22 cellular contexts compared by ENCODE assay signal in genomic region chr11:103344886-103345285, GRCh38.
"Had no signal": no experiment of that assay in that cellular context is flagged by ENCODE, and none has a peak within 500 bp of the region (broad histone marks: within the 10 kb centered on the region; RNA-seq: fewer than 3 reads in every experiment).

No MANE protein-coding gene starts in this region.

- H3K36me3 ChIP-seq: esophagus squamous epithelium, heart left ventricle, left lung, lower lobe of right lung had no signal

- H3K9me3 ChIP-seq: esophagus squamous epithelium, gastroesophageal sphincter, heart left ventricle, left lung, lower lobe of right lung had no signal

- H2AFZ ChIP-seq: hepatocyte had no signal

- H3K4me1 ChIP-seq: esophagus squamous epithelium, foreskin keratinocyte, gastroesophageal sphincter, heart left ventricle, left lung, lower lobe of right lung had no signal

- H3K4me2 ChIP-seq: hepatocyte had no signal

- H3K27ac ChIP-seq: coronary artery, epithelial cell of prostate, esophagus squamous epithelium, foreskin keratinocyte, gastroesophageal sphincter, heart left ventricle, hepatocyte, left lung, lower lobe of right lung had no signal

- H3K4me3 ChIP-seq: coronary artery, esophagus squamous epithelium, gastroesophageal sphincter, heart left ventricle, hepatocyte, left lung, lower lobe of right lung had no signal

- H3K79me2 ChIP-seq: hepatocyte had no signal

- H3K27me3 ChIP-seq: esophagus squamous epithelium, foreskin keratinocyte, gastroesophageal sphincter, heart left ventricle, hepatocyte, left lung had no signal

- ATAC-seq: effector memory CD8-positive, alpha-beta T cell; esophagus mucosa; foreskin keratinocyte; gastroesophageal sphincter; heart left ventricle; left lung; left ventricle myocardium superior; lower lobe of right lung; naive thymus-derived CD4-positive, alpha-beta T cell had no signal

- DNase-seq: effector CD8-positive, alpha-beta T cell; effector memory CD8-positive, alpha-beta T cell; endodermal cell; erythroblast; esophagus squamous epithelium; foreskin keratinocyte; heart left ventricle; hypothalamus; immature natural killer cell; islet precursor cell; kidney; kidney glomerular epithelial cell; left lung; left ventricle myocardium superior; lower lobe of right lung; mesenchymal stem cell; naive thymus-derived CD4-positive, alpha-beta T cell had no signal
